In genomic region chr6:41252401-41252800, GRCh38 we compare ENCODE assay signal across 1 cellular context.
A peak's percentile ranks its signal among the peaks of the same experiment; 100 is the strongest.
TF ChIP-seq lines count a peak whose summit lies in the region.

No MANE protein-coding gene starts in this region.

TF ChIP-seq in HepG2, 621 proteins besides CTCF, POLR2A, EP300 and RAD21:
- TF ChIP-seq SP1 (IDR thresholded peaks at IDR 0.05) = 0 out of 2 replicates have a peak, but pooled peaks have one; percentile 14
- no peak for TF ChIP-seq SP1 (CRISPR knock-in tag; IDR thresholded peaks at IDR 0.05)
- TF ChIP-seq ATF4 (CRISPR knock-in tag; IDR thresholded peaks at IDR 0.05) = no peak
- no peak for TF ChIP-seq ZFP82 (CRISPR knock-in tag; IDR thresholded peaks at IDR 0.05; ENCODE audit: borderline replicate concordance)
